3 cellular contexts compared by ENCODE assay signal in the genomic region with DNA sequence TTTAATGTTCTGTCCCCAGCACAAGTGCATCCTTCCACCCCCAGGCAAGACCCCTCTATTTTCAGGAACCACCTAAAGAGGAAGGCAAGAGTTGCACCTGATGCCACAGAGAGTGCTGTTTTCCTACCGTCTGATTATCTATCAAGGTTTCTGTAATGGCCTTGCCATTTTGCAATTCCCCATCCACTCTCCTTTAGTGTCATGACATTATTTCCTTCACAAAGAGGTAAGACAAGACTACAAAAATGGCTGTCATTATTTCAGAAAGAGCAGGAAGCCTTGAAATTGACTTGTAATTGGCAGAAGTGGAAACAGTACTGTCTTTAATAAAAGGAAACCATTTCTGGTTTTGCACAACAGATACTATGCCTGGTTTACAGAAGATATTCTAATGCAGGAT.
"Had no signal": no experiment of that assay in that cellular context is flagged by ENCODE, and none has a peak within 500 bp of the region (broad histone marks: within the 10 kb centered on the region; RNA-seq: fewer than 3 reads in every experiment).

No MANE protein-coding gene starts in this region.

- H3K4me3 ChIP-seq: GM12878 had no signal

- ATAC-seq: GM12878 had no signal

- DNase-seq: GDM1, GF-D8 had no signal
